9 cellular contexts compared by ENCODE assay signal in the genomic region with DNA sequence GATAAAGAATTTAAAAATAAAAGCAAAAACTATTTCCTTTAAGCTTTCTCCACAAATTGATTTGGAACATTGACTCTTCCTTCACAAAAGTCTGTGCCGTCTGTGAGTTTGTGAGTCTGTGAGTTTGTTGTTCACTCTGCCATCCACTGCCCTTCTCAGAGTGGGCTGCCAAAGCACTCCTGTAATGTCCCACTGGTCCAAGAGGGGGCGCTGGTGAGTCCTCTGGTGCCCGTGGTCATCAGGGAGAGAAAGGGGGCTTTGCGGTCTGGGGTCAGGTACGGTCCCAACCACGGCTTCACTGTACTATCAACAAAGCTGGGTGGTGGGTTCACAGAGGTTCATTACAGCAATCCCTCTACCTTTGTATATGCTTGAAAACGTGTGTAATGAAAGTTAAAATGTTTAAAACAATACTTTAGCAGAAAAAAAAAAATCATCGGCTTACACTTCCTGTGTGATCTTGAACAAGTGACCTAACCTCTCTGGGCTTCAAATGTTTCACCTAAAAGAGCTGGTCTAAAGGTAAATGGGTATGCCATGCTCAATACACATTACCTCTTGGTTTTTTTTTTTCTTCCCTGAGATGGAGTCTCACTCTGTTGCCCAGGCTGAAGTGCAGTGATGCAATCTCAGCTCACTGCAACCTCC. TPM values are rescaled to one million over a fixed set of nuclear protein-coding genes. Genes with fewer than 3 reads are reported as not detected.
DNase-seq lines count a peak whose midpoint lies in the region; ATAC-seq and TF ChIP-seq lines count a peak whose summit lies in the region.
"Had no signal": no experiment of that assay in that cellular context is flagged by ENCODE, and none has a peak within 500 bp of the region (broad histone marks: within the 10 kb centered on the region; RNA-seq: fewer than 3 reads in every experiment).

No MANE protein-coding gene starts in this region.

- DNase-seq in NCI-H1105 treated with DMSO at 0.1 percent for 48 hours (lab: John Stamatoyannopoulos, UW) (peak; percentile 9), NCI-H1105 (lab: John Stamatoyannopoulos, UW) (no peak), mammary epithelial cell (no peak), NCI-H2029 (lab: John Stamatoyannopoulos, UW) (no peak), NCI-H345 (lab: John Stamatoyannopoulos, UW) (no peak)

- ATAC-seq in GM19467 (IDR thresholded peaks at IDR 0.05; ENCODE audit: unreplicated experiment), result no peak

- H3K9me3 Mint-ChIP-seq in nephron, result no peaks in the 10 kb centered on the region

- H3K4me3 Mint-ChIP-seq in nephron, result no peak overlapping the region

- no peak overlapping the region for H2AFZ ChIP-seq in SU-DHL-6 (ENCODE audit: low read depth, low read length, severe bottlenecking)
- no peak overlapping the region for H2AFZ ChIP-seq in mammary epithelial cell (ENCODE audit: low read depth, low read length)

- dilution Hi-C loops in mammary epithelial cell (cut with HindIII; ENCODE audit: low sequenced_read_pairs), result no loop called here

- BruUV-seq in mammary epithelial cell (replicated peaks; lab: Mats Ljungman, UMichigan), result no TSS peak

- peaks cover 8% of the 10 kb centered on the region; the same call in 1 of the 2 replicates for H3F3A ChIP-seq in SU-DHL-6 (ENCODE audit: insufficient read depth)

- peaks cover 28% of the 10 kb centered on the region for H3K36me3 Mint-ChIP-seq in nephron (ENCODE audit: low read depth)

- TF ChIP-seq CTCF in SU-DHL-6 (IDR thresholded peaks at IDR 0.05; ENCODE audit: insufficient read depth, low read length, poor library complexity, severe bottlenecking) (peak; percentile 69), mammary epithelial cell (conservative IDR thresholded peaks at IDR 0.05 in 1 of 2, IDR thresholded peaks at IDR 0.05 in 1 of 2; ENCODE audit: extremely low read depth in 1 of 2, insufficient read depth in 1 of 2, low read depth in 1 of 2, low read length in 2 of 2) (peak; percentile 67 to 83), nephron (IDR thresholded peaks at IDR 0.05; ENCODE audit: unreplicated experiment in 3 of 3) (peak; percentile 53 to 69 (median 53))

- no peaks in the 10 kb centered on the region for H3K79me2 ChIP-seq in SU-DHL-6 (ENCODE audit: insufficient read depth, low read length)
- no peaks in the 10 kb centered on the region for H3K79me2 ChIP-seq in mammary epithelial cell (ENCODE audit: insufficient read depth, low read length)

- H3K4me3 ChIP-seq in SU-DHL-6 (ENCODE audit: insufficient read depth, low read length, poor library complexity, severe bottlenecking) (no peak overlapping the region), mammary epithelial cell (replicated peaks in 1 of 3; ENCODE audit: insufficient read depth in 1 of 3, low read depth in 2 of 3, low read length in 3 of 3) (no peak overlapping the region)
- H3K4me3 ChIP-seq: BLaER1 had no signal

- H3K9ac ChIP-seq in SU-DHL-6 (ENCODE audit: low read length), result no peak overlapping the region
- no peak overlapping the region for H3K9ac ChIP-seq in mammary epithelial cell (ENCODE audit: insufficient read depth, low read length)
- H3K9ac ChIP-seq: BLaER1 had no signal

- H3K36me3 ChIP-seq in SU-DHL-6 (ENCODE audit: low read length) (no peaks in the 10 kb centered on the region), mammary epithelial cell (ENCODE audit: insufficient read depth, low read length) (no peaks in the 10 kb centered on the region)
- H3K36me3 ChIP-seq: BLaER1 had no signal

- H3K4me2 ChIP-seq in SU-DHL-6 (ENCODE audit: low read depth, low read length, poor library complexity, severe bottlenecking), result no peak overlapping the region
- H3K4me2 ChIP-seq in mammary epithelial cell (ENCODE audit: insufficient read depth, low read depth, low read length), result no peak overlapping the region
- H3K4me2 ChIP-seq: BLaER1 had no signal

- no peaks in the 10 kb centered on the region for H3K9me2 ChIP-seq in SU-DHL-6 (replicated peaks; ENCODE audit: insufficient read depth, low read length)

- H3K4me1 Mint-ChIP-seq in nephron, result peaks cover 28% of the 10 kb centered on the region

- H3K27me3 ChIP-seq in SU-DHL-6 (ENCODE audit: low read length), result no peaks in the 10 kb centered on the region
- H3K27me3 ChIP-seq in mammary epithelial cell (ENCODE audit: insufficient read depth, low read length), result no peaks in the 10 kb centered on the region

- in situ Hi-C loops in mammary epithelial cell (cut with MboI; ENCODE audit: low sequenced_read_pairs in 2 of 2), result loop anchor here (25.0 kb wide), 2 partner anchors 603 to 628 kb away; a partner anchor contains a TSS

- no peak overlapping the region for H3K27ac ChIP-seq in SU-DHL-6 (ENCODE audit: low read depth, low read length)
- H3K27ac ChIP-seq in mammary epithelial cell (ENCODE audit: insufficient read depth, low read depth, low read length), result no peak overlapping the region
- H3K27ac ChIP-seq: BLaER1 had no signal

- CTCF ChIA-PET in mammary epithelial cell (lab: Charles Lee; ENCODE audit: low non-redundant PET), result no interaction called here

- H3K27me3 Mint-ChIP-seq in nephron (ENCODE audit: low read depth), result peaks cover 68% of the 10 kb centered on the region

- H3K27ac Mint-ChIP-seq in nephron, result no peak overlapping the region

- intact Hi-C loops in mammary epithelial cell (cut with micrococcal nuclease), result loop anchor here (5.0 kb wide), 1 partner anchor 603 kb away; no protein-coding TSS in a partner anchor

- no peaks in the 10 kb centered on the region for H3K9me3 ChIP-seq in SU-DHL-6 (ENCODE audit: insufficient read depth, low read length)
- H3K9me3 ChIP-seq in mammary epithelial cell (replicated peaks; ENCODE audit: insufficient read depth, low read length), result no peaks in the 10 kb centered on the region
- H3K9me3 ChIP-seq: BLaER1 had no signal

- no peaks in the 10 kb centered on the region for H4K20me1 ChIP-seq in SU-DHL-6 (ENCODE audit: low read depth, low read length)
- no peaks in the 10 kb centered on the region for H4K20me1 ChIP-seq in mammary epithelial cell (ENCODE audit: insufficient read depth, low read length)

- 57% methylated on average over 7 of the region's 8 CpGs for WGBS in mammary epithelial cell (ENCODE audit: low coverage, missing lambda C conversion rate)

- peaks cover 8% of the 10 kb centered on the region for H3K4me1 ChIP-seq in mammary epithelial cell (ENCODE audit: insufficient read depth, low read length)

RNA-seq across cellular contexts. Expression of a gene that starts 5.6 kb away (rescaled TPM):
- not detected for total RNA-seq in mammary epithelial cell
- not detected for polyA plus RNA-seq in mammary epithelial cell
- not detected for polyA minus RNA-seq in mammary epithelial cell
